In the genomic region with DNA sequence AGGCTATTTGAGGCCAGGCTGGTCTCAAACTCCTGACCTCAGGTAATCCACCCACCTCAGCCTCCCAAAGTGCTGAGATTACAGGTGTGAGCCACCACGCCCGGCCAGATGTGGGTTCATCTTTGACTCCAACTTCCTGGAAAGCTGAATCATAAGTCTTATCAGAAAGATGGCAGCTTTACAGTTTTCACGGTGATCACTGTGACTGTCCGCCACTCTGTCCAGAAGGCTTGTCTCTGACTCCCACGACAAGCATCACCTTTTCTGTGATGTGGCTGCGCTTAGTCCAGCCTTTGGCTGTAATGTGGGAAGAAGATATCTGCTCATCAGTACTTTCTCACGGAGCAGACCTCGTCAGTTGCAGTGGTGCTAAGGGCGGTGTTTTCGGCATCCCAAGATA, we compare ENCODE assay signal across 29 cellular contexts.
"Had no signal": no experiment of that assay in that cellular context is flagged by ENCODE, and none has a peak within 500 bp of the region (broad histone marks: within the 10 kb centered on the region; RNA-seq: fewer than 3 reads in every experiment).

No MANE protein-coding gene starts in this region.

- FAIRE-seq: urothelium cell line had no signal

- H3K27me3 Mint-ChIP-seq: stimulated activated memory B cell treated with anti-CD40 and anti-IgM and Interleukin-4, amounts not matched to agents 10 μg/mL and 1 μg/mL and 100 μg/mL, for 72 hours; stimulated activated naive B cell treated with anti-CD40 and anti-IgM and Interleukin-4, amounts not matched to agents 10 μg/mL and 1 μg/mL and 100 μg/mL, for 72 hours; stimulated activated naive CD8-positive, alpha-beta T cell treated with anti-CD3 and anti-CD28 coated beads, Interleukin-15, amount 100 ng/mL, for 72 hours; stimulated activated naive CD8-positive, alpha-beta T cell treated with anti-CD3 and anti-CD28 coated beads, Interleukin-15, Interleukin-2, amounts not matched to agents 100 ng/mL and 50 ng/mL, for 24 hours had no signal

- H3K27ac Mint-ChIP-seq: stimulated activated effector memory CD8-positive, alpha-beta T cell treated with anti-CD3 and anti-CD28 coated beads, Interleukin-12 subunit alpha, Interleukin-12 subunit beta, amount 100 ng/mL, for 72 hours; stimulated activated memory B cell treated with anti-CD40 and anti-IgM and Interleukin-4, amounts not matched to agents 10 μg/mL and 1 μg/mL and 100 μg/mL, for 72 hours; stimulated activated naive B cell treated with anti-CD40 and anti-IgM and Interleukin-4, amounts not matched to agents 10 μg/mL and 1 μg/mL and 100 μg/mL, for 72 hours; stimulated activated naive CD8-positive, alpha-beta T cell treated with anti-CD3 and anti-CD28 coated beads, Interleukin-15, amount 100 ng/mL, for 72 hours; stimulated activated naive CD8-positive, alpha-beta T cell treated with anti-CD3 and anti-CD28 coated beads, Interleukin-15, Interleukin-2, amounts not matched to agents 100 ng/mL and 50 ng/mL, for 24 hours; type B pancreatic cell had no signal

- H3K36me3 Mint-ChIP-seq: stimulated activated effector memory CD8-positive, alpha-beta T cell treated with anti-CD3 and anti-CD28 coated beads, Interleukin-12 subunit alpha, Interleukin-12 subunit beta, amount 100 ng/mL, for 72 hours; stimulated activated memory B cell treated with anti-CD40 and anti-IgM and Interleukin-4, amounts not matched to agents 10 μg/mL and 1 μg/mL and 100 μg/mL, for 72 hours; stimulated activated naive B cell treated with anti-CD40 and anti-IgM and Interleukin-4, amounts not matched to agents 10 μg/mL and 1 μg/mL and 100 μg/mL, for 72 hours; type B pancreatic cell had no signal

- H3K4me3 ChIP-seq: stomach, suprapubic skin, testis, thoracic aorta, thyroid gland, tibial artery, tibial nerve, transverse colon, upper lobe of left lung, upper lobe of right lung, uterus, vagina had no signal

- H3K4me1 ChIP-seq: stomach, suprapubic skin, testis, thyroid gland, tibial artery, tibial nerve, transverse colon, upper lobe of left lung, upper lobe of right lung, uterus, vagina had no signal

- H3K9me3 Mint-ChIP-seq: type B pancreatic cell had no signal

- H3K4me1 Mint-ChIP-seq: stimulated activated effector memory CD8-positive, alpha-beta T cell treated with anti-CD3 and anti-CD28 coated beads, Interleukin-12 subunit alpha, Interleukin-12 subunit beta, amount 100 ng/mL, for 72 hours; stimulated activated memory B cell treated with anti-CD40 and anti-IgM and Interleukin-4, amounts not matched to agents 10 μg/mL and 1 μg/mL and 100 μg/mL, for 72 hours; stimulated activated naive B cell treated with anti-CD40 and anti-IgM and Interleukin-4, amounts not matched to agents 10 μg/mL and 1 μg/mL and 100 μg/mL, for 72 hours; stimulated activated naive CD8-positive, alpha-beta T cell treated with anti-CD3 and anti-CD28 coated beads, Interleukin-15, amount 100 ng/mL, for 72 hours had no signal

- DNase-seq: stimulated activated CD4-positive, alpha-beta T cell treated with anti-CD3 and anti-CD28 coated beads, Interleukin-2, amount 100 ng/mL, for 48 hours; stimulated activated CD4-positive, alpha-beta T cell treated with anti-CD3 and anti-CD28 coated beads, Interleukin-4, amount 100 ng/mL, for 1 hour; stimulated activated CD4-positive, alpha-beta T cell treated with anti-CD3 and anti-CD28 coated beads, Interleukin-4, amount 100 ng/mL, for 24 hours; stimulated activated CD4-positive, alpha-beta T cell treated with anti-CD3 and anti-CD28 coated beads, Interleukin-4, amount 100 ng/mL, for 4 hours; stimulated activated CD8-positive, alpha-beta memory T cell treated with anti-CD3 and anti-CD28 coated beads, Interleukin-4, amount 100 ng/mL, for 48 hours; stimulated activated naive B cell treated with anti-CD40 and anti-IgM and Interleukin-4, amounts not matched to agents 10 μg/mL and 1 μg/mL and 100 μg/mL, for 72 hours; stimulated activated naive CD4-positive, alpha-beta T cell; stimulated activated naive CD4-positive, alpha-beta T cell treated with Interleukin-2 at 50 U/mL for 16 hours; stimulated activated naive CD8-positive, alpha-beta T cell treated with anti-CD3 and anti-CD28 coated beads, Interleukin-15, amount 100 ng/mL, for 72 hours; stimulated activated naive CD8-positive, alpha-beta T cell treated with anti-CD3 and anti-CD28 coated beads, Interleukin-15, Interleukin-2, amounts not matched to agents 100 U/mL and 50 U/mL, for 24 hours; stomach; substantia nigra; testis; thyroid gland; tibial artery; transverse colon; trophoblast cell; upper lobe of left lung; upper lobe of right lung; uterus had no signal

- H3K36me3 ChIP-seq: stomach, suprapubic skin, thoracic aorta, thyroid gland, tibial artery, tibial nerve, transverse colon, upper lobe of left lung, upper lobe of right lung, uterus, vagina had no signal

- H3K4me3 Mint-ChIP-seq: stimulated activated effector memory CD8-positive, alpha-beta T cell treated with anti-CD3 and anti-CD28 coated beads, Interleukin-12 subunit alpha, Interleukin-12 subunit beta, amount 100 ng/mL, for 72 hours; stimulated activated memory B cell treated with anti-CD40 and anti-IgM and Interleukin-4, amounts not matched to agents 10 μg/mL and 1 μg/mL and 100 μg/mL, for 72 hours; stimulated activated naive B cell treated with anti-CD40 and anti-IgM and Interleukin-4, amounts not matched to agents 10 μg/mL and 1 μg/mL and 100 μg/mL, for 72 hours; stimulated activated naive CD8-positive, alpha-beta T cell treated with anti-CD3 and anti-CD28 coated beads, Interleukin-15, amount 100 ng/mL, for 72 hours; stimulated activated naive CD8-positive, alpha-beta T cell treated with anti-CD3 and anti-CD28 coated beads, Interleukin-15, Interleukin-2, amounts not matched to agents 100 ng/mL and 50 ng/mL, for 24 hours; type B pancreatic cell had no signal

- H3K27me3 ChIP-seq: stomach, suprapubic skin, testis, thyroid gland, tibial artery, tibial nerve, transverse colon, upper lobe of left lung, upper lobe of right lung, uterus, vagina had no signal

- ATAC-seq: stimulated activated effector memory CD8-positive, alpha-beta T cell treated with anti-CD3 and anti-CD28 coated beads, Interleukin-12 subunit alpha, Interleukin-12 subunit beta, amount 100 ng/mL, for 72 hours; stimulated activated memory B cell treated with anti-CD40 and anti-IgM and Interleukin-4, amounts not matched to agents 10 μg/mL and 1 μg/mL and 100 μg/mL, for 72 hours; stimulated activated naive B cell treated with anti-CD40 and anti-IgM and Interleukin-4, amounts not matched to agents 10 μg/mL and 1 μg/mL and 100 μg/mL, for 72 hours; stimulated activated naive CD8-positive, alpha-beta T cell treated with anti-CD3 and anti-CD28 coated beads, Interleukin-15, amount 100 ng/mL, for 72 hours; stimulated activated naive CD8-positive, alpha-beta T cell treated with anti-CD3 and anti-CD28 coated beads, Interleukin-15, Interleukin-2, amounts not matched to agents 100 U/mL and 50 U/mL, for 24 hours; upper lobe of right lung had no signal

- H3K9me3 ChIP-seq: suprapubic skin, testis, thoracic aorta, thyroid gland, tibial artery, tibial nerve, upper lobe of left lung, upper lobe of right lung, uterus, vagina had no signal

- H3K27ac ChIP-seq: stomach, suprapubic skin, testis, thoracic aorta, thyroid gland, tibial artery, tibial nerve, transverse colon, upper lobe of left lung, upper lobe of right lung, uterus, vagina had no signal
